11 cellular contexts compared by ENCODE assay signal in genomic region chr3:48408823-48409281, GRCh38. TPM values are rescaled to one million over a fixed set of nuclear protein-coding genes. Genes with fewer than 3 reads are reported as not detected.
DNase-seq lines count a peak whose midpoint lies in the region; ATAC-seq and TF ChIP-seq lines count a peak whose summit lies in the region.
"Had no signal": no experiment of that assay in that cellular context is flagged by ENCODE, and none has a peak within 500 bp of the region (broad histone marks: within the 10 kb centered on the region; RNA-seq: fewer than 3 reads in every experiment).

No MANE protein-coding gene starts in this region.

- H2AFZ ChIP-seq in Loucy (ENCODE audit: low read length) = no peak overlapping the region

- no peaks in the 10 kb centered on the region for H3F3A ChIP-seq in Loucy (ENCODE audit: low read depth)

- peak; percentile 36 for DNase-seq in activated CD4-positive, alpha-beta T cell treated with anti-CD3 and anti-CD28 coated beads for 36 hours
- DNase-seq in activated CD4-positive, alpha-beta T cell treated with anti-CD3 and anti-CD28 coated beads, Interleukin-2, amount 50 U/mL, for 48 hours = no peak
- DNase-seq in epithelial cell of proximal tubule (ENCODE audit: low read depth) (no peak), spleen (peak; percentile 55), SW480 (ENCODE audit: low spot score) (no peak), activated gamma-delta T cell (lab: John Stamatoyannopoulos, UW) (no peak), immature natural killer cell (no peak)

- H3K9me3 Mint-ChIP-seq in activated CD4-positive, alpha-beta T cell treated with anti-CD3 and anti-CD28 coated beads for 36 hours (ENCODE audit: low read depth) = no peaks in the 10 kb centered on the region
- H3K9me3 Mint-ChIP-seq in immature natural killer cell = no peaks in the 10 kb centered on the region

- peak overlapping the region in 2 of 8 donors; percentile 71 to 72 for H3K27ac ChIP-seq in spleen

- H3K4me1 ChIP-seq in Loucy (ENCODE audit: insufficient read depth, low read length, poor library complexity, severe bottlenecking) (peaks cover 17% of the 10 kb centered on the region), spleen (peaks cover 0 to 25% (median 10%) of the 10 kb centered on the region in 6 donors)

- H3K4me1 Mint-ChIP-seq in activated CD4-positive, alpha-beta T cell treated with anti-CD3 and anti-CD28 coated beads for 36 hours = no peaks in the 10 kb centered on the region
- no peaks in the 10 kb centered on the region for H3K4me1 Mint-ChIP-seq in immature natural killer cell

- WGBS in spleen, 5 donors = 75 to 90% (median 78%) methylated on average over 4 of the region's 4 CpGs

- no peaks in the 10 kb centered on the region for H3K79me2 ChIP-seq in Loucy (ENCODE audit: insufficient read depth, low read length)

- no peaks in the 10 kb centered on the region for H3K27me3 Mint-ChIP-seq in activated CD4-positive, alpha-beta T cell treated with anti-CD3 and anti-CD28 coated beads for 36 hours
- H3K27me3 Mint-ChIP-seq in immature natural killer cell (ENCODE audit: low read depth in 3 of 3) = peaks cover 0 to 3% (median 2%) of the 10 kb centered on the region in 3 donors
- H3K27me3 Mint-ChIP-seq: activated naive CD8-positive, alpha-beta T cell had no signal

- H3K27me3 ChIP-seq in Loucy (ENCODE audit: insufficient read depth, low read length, poor library complexity, severe bottlenecking) (no peaks in the 10 kb centered on the region), spleen (replicated peaks in 1 of 7) (no peaks in the 10 kb centered on the region)

- no peak overlapping the region for H3K9ac ChIP-seq in Loucy (ENCODE audit: low read depth, low read length, poor library complexity, severe bottlenecking)

- H3K4me3 ChIP-seq in Loucy (ENCODE audit: low read length, poor library complexity, severe bottlenecking) (no peak overlapping the region), epithelial cell of proximal tubule (ENCODE audit: low read depth, low read length) (no peak overlapping the region), spleen (no peak overlapping the region)

- no peaks in the 10 kb centered on the region for H3K36me3 Mint-ChIP-seq in activated CD4-positive, alpha-beta T cell treated with anti-CD3 and anti-CD28 coated beads for 36 hours (ENCODE audit: low read depth)
- H3K36me3 Mint-ChIP-seq in immature natural killer cell = no peaks in the 10 kb centered on the region
- H3K36me3 Mint-ChIP-seq: activated naive CD8-positive, alpha-beta T cell had no signal

- H3K27ac Mint-ChIP-seq in activated CD4-positive, alpha-beta T cell treated with anti-CD3 and anti-CD28 coated beads for 36 hours = no peak overlapping the region
- no peak overlapping the region for H3K27ac Mint-ChIP-seq in immature natural killer cell
- H3K27ac Mint-ChIP-seq: activated naive CD8-positive, alpha-beta T cell had no signal

- H3K4me3 Mint-ChIP-seq in activated CD4-positive, alpha-beta T cell treated with anti-CD3 and anti-CD28 coated beads for 36 hours = no peak overlapping the region
- H3K4me3 Mint-ChIP-seq in immature natural killer cell = no peak overlapping the region
- H3K4me3 Mint-ChIP-seq: activated naive CD8-positive, alpha-beta T cell had no signal

- intact Hi-C loops in activated CD4-positive, alpha-beta T cell treated with anti-CD3 and anti-CD28 coated beads for 36 hours (cut with DNase I, micrococcal nuclease) = loop anchor here in 1 of 2 experiments (10.0 kb wide), 1 partner anchor 134 kb away; no protein-coding TSS in a partner anchor
- intact Hi-C loops in spleen (cut with DNase I; ENCODE audit: low total_unique reads) = no loop called here

- H3K36me3 ChIP-seq in Loucy (ENCODE audit: insufficient read depth, low read length) (peaks cover 76% of the 10 kb centered on the region; the same call in 1 of the 2 replicates), spleen (peaks cover 0 to 76% (median 16%) of the 10 kb centered on the region in 6 donors)

- no peak for TF ChIP-seq POLR2A in spleen (IDR thresholded peaks at IDR 0.05)

- H3K9me2 ChIP-seq in Loucy (replicated peaks; ENCODE audit: low read depth, low read length) = no peaks in the 10 kb centered on the region

- peak; percentile 55 for TF ChIP-seq CTCF in Loucy (conservative IDR thresholded peaks at IDR 0.05; ENCODE audit: low read length)
- peak; percentile 16 for TF ChIP-seq CTCF in epithelial cell of proximal tubule (conservative IDR thresholded peaks at IDR 0.05; ENCODE audit: low read depth, low read length)
- no peak for TF ChIP-seq CTCF in spleen (IDR thresholded peaks at IDR 0.05 in 8 of 11, conservative IDR thresholded peaks at IDR 0.05 in 3 of 11)

- peak; percentile 19 for ATAC-seq in activated CD4-positive, alpha-beta T cell treated with anti-CD3 and anti-CD28 coated beads for 36 hours
- ATAC-seq: left colon had no signal

- H3K4me2 ChIP-seq in Loucy (ENCODE audit: low read depth, low read length, poor library complexity, severe bottlenecking) = no peak overlapping the region

- H4K20me1 ChIP-seq in Loucy (ENCODE audit: insufficient read depth, low read length, poor library complexity, severe bottlenecking) = no peaks in the 10 kb centered on the region

- H3K9me3 ChIP-seq in Loucy (ENCODE audit: insufficient read depth, low read depth, low read length) (no peaks in the 10 kb centered on the region), spleen (no peaks in the 10 kb centered on the region)

- CTCF ChIA-PET in activated CD4-positive, alpha-beta T cell treated with anti-CD3 and anti-CD28 coated beads for 36 hours (lab: Charles Lee) = interaction anchor here (0.7 to 5.7 kb wide), 3 partner anchors 8 to 1085 kb away, joined by 3 to 45 read pairs (median 5); no protein-coding TSS in a partner anchor

- POLR2A ChIA-PET in activated CD4-positive, alpha-beta T cell treated with anti-CD3 and anti-CD28 coated beads for 36 hours (lab: Charles Lee) = interaction anchor here (0.7 kb wide), 1 partner anchor 15 kb away, joined by 4 read pairs; no protein-coding TSS in a partner anchor

RNA-seq across cellular contexts. Expression of gene PLXNB1, which starts 21.0 kb away (rescaled TPM):
- total RNA-seq in activated CD4-positive, alpha-beta T cell treated with anti-CD3 and anti-CD28 coated beads for 36 hours = 1 to 10 TPM; 3.7 to 5.1 TPM
- total RNA-seq in epithelial cell of proximal tubule (75.7 and 106 TPM in 2 replicates), spleen (10 to 100 TPM; 31.8 to 95.9 (median 58.2) TPM)
- polyA plus RNA-seq in spleen (10 to 100 TPM; 12.3 to 58.3 (median 35.8) TPM), immature natural killer cell (under 1 TPM in 2 of 3 donors, not detected in 1; 0.11 to 0.19 TPM)

RNA-seq across cellular contexts. Expression of gene CCDC51, which starts 31.1 kb away (rescaled TPM):
- total RNA-seq in activated CD4-positive, alpha-beta T cell treated with anti-CD3 and anti-CD28 coated beads for 36 hours = 10 to 100 TPM; 17.5 to 25.0 TPM
- total RNA-seq in epithelial cell of proximal tubule = 22.0 and 26.9 TPM in 2 replicates
- total RNA-seq in spleen = 10 to 100 TPM in 6 of 7 donors, 1 to 10 TPM in 1; 8.4 to 22.2 (median 18.7) TPM
- polyA plus RNA-seq in spleen = 10 to 100 TPM; 10.2 to 15.8 (median 12.4) TPM
- polyA plus RNA-seq in immature natural killer cell = 10 to 100 TPM; 10.2 to 16.3 (median 10.6) TPM

RNA-seq across cellular contexts. Expression of gene TMA7, which starts 31.2 kb away (rescaled TPM):
- total RNA-seq in activated CD4-positive, alpha-beta T cell treated with anti-CD3 and anti-CD28 coated beads for 36 hours = 100 to 1,000 TPM; 260 to 324 TPM
- 573 and 687 TPM in 2 replicates for total RNA-seq in epithelial cell of proximal tubule
- total RNA-seq in spleen = 100 to 1,000 TPM; 145 to 258 (median 170) TPM
- polyA plus RNA-seq in spleen = 100 to 1,000 TPM; 606 to 753 (median 701) TPM
- 1,000 to 10,000 TPM in 1 of 3 donors, 100 to 1,000 TPM in 2; 593 to 1,259 (median 677) TPM for polyA plus RNA-seq in immature natural killer cell

RNA-seq across cellular contexts. Expression of gene FBXW12, which starts 36.8 kb away (rescaled TPM):
- total RNA-seq in activated CD4-positive, alpha-beta T cell treated with anti-CD3 and anti-CD28 coated beads for 36 hours = under 1 TPM; 0.11 to 0.16 TPM
- total RNA-seq in epithelial cell of proximal tubule = 0.23 TPM in 1 of 2 replicates, not detected in the other
- under 1 TPM in 2 of 7 donors, not detected in 5; 0.33 to 0.42 TPM for total RNA-seq in spleen
- polyA plus RNA-seq in spleen = not detected
- not detected for polyA plus RNA-seq in immature natural killer cell
- total RNA-seq: left colon had no signal
- polyA plus RNA-seq: AG04450 had no signal

RNA-seq across cellular contexts. Expression of gene ATRIP, which starts 37.7 kb away (rescaled TPM):
- 10 to 100 TPM; 16.8 to 21.0 TPM for total RNA-seq in activated CD4-positive, alpha-beta T cell treated with anti-CD3 and anti-CD28 coated beads for 36 hours
- total RNA-seq in epithelial cell of proximal tubule (5.9 and 9.8 TPM in 2 replicates), spleen (10 to 100 TPM in 1 of 7 donors, 1 to 10 TPM in 6; 6.4 to 10.0 (median 7.0) TPM)
- polyA plus RNA-seq in spleen (1 to 10 TPM; 5.2 to 5.7 (median 5.2) TPM), immature natural killer cell (10 to 100 TPM in 1 of 3 donors, 1 to 10 TPM in 2; 6.4 to 12.6 (median 6.6) TPM)

Comparison
In these comparisons a context has a peak if more than half of its experiments do, and no peak if none do; other contexts are left out.
1. DNase-seq: peak in activated CD4-positive, alpha-beta T cell treated with anti-CD3 and anti-CD28 coated beads for 36 hours (single experiment) and spleen (single experiment); none in activated CD4-positive, alpha-beta T cell treated with anti-CD3 and anti-CD28 coated beads, Interleukin-2, amount 50 U/mL, for 48 hours (0 of 2), epithelial cell of proximal tubule (single experiment), SW480 (single experiment), activated gamma-delta T cell (single experiment) and immature natural killer cell (0 of 3).
2. CTCF ChIP-seq: peak in Loucy (single experiment) and epithelial cell of proximal tubule (single experiment); none in spleen (0 of 11).
3. RNA of gene PLXNB1, which starts 21.0 kb away (total RNA-seq): 75.7 to 106 TPM in epithelial cell of proximal tubule and 31.8 to 95.9 TPM in spleen; 3.7 to 5.1 TPM in activated CD4-positive, alpha-beta T cell treated with anti-CD3 and anti-CD28 coated beads for 36 hours; every median in the first group is over 4 times any median in the second.